8 cellular contexts compared by ENCODE assay signal in genomic region chr3:13655074-13655913, GRCh38.
DNase-seq lines count a peak whose midpoint lies in the region; ATAC-seq and TF ChIP-seq lines count a peak whose summit lies in the region.

No MANE protein-coding gene starts in this region.

- peak; percentile 76 for ATAC-seq in GM23338
- ATAC-seq in gastroesophageal sphincter = peak; percentile 39
- ATAC-seq in GM18520 (IDR thresholded peaks at IDR 0.05; ENCODE audit: unreplicated experiment) = no peak

- no peak overlapping the region for H3K27ac ChIP-seq in GM23338 (ENCODE audit: low read depth)
- peak overlapping the region in 1 of 4 donors; percentile 39 for H3K27ac ChIP-seq in gastroesophageal sphincter
- H3K27ac ChIP-seq in prostate gland = no peak overlapping the region

- peak overlapping the region; percentile 61 for H3K4me3 Mint-ChIP-seq in GM23338

- no peak for DNase-seq in AG04449 (ENCODE audit: low read depth, low spot score)
- peak; percentile 88 for DNase-seq in GM23338 (ENCODE audit: low spot score)
- peak; percentile 76 for DNase-seq in activated CD8-positive, alpha-beta memory T cell treated with anti-CD3 and anti-CD28 coated beads, Interleukin-2, amount 50 U/mL, for 48 hours
- no peak for DNase-seq in prostate gland (ENCODE audit: low spot score)
- DNase-seq in SKM-1 treated with dmso at 0.1 percent for 144 hours (lab: John Stamatoyannopoulos, UW; ENCODE audit: unreplicated experiment) = no peak
- DNase-seq in NCI-H1436 (lab: John Stamatoyannopoulos, UW) = no peak

- H3K27me3 ChIP-seq in GM23338 (ENCODE audit: insufficient read depth) (peaks cover 33% of the 10 kb centered on the region), gastroesophageal sphincter (peaks cover 53% of the 10 kb centered on the region), prostate gland (replicated peaks; ENCODE audit: insufficient read depth) (no peaks in the 10 kb centered on the region)

- CTCF ChIA-PET in AG04449 (lab: Yijun Ruan, JAX) = interaction anchor here (0.6 to 28.8 kb wide), 28 partner anchors 13 to 1272 kb away, joined by 3 to 1252 read pairs (median 4); partner anchors contain the start of genes HDAC11 and TMEM43

- H3K9me3 Mint-ChIP-seq in GM23338 = no peaks in the 10 kb centered on the region; the same call in 2 of the 3 replicates

- WGBS in gastroesophageal sphincter (ENCODE audit: low coverage in 1 of 2), 2 donors = 83 to 100% methylated on average over 1 of the region's 70 CpGs
- WGBS in prostate gland = 14% methylated on average over 51 of the region's 70 CpGs

- H3K9me3 ChIP-seq in gastroesophageal sphincter (no peaks in the 10 kb centered on the region), prostate gland (no peaks in the 10 kb centered on the region)

- H3K27me3 Mint-ChIP-seq in GM23338 (ENCODE audit: insufficient read depth, low read depth, poor library complexity) = peaks cover 35% of the 10 kb centered on the region

- H3K36me3 ChIP-seq in GM23338 (ENCODE audit: insufficient read depth) (no peaks in the 10 kb centered on the region), gastroesophageal sphincter (no peaks in the 10 kb centered on the region), prostate gland (no peaks in the 10 kb centered on the region)

- peaks cover 11% of the 10 kb centered on the region for H3K4me1 Mint-ChIP-seq in GM23338

- H3K4me3 ChIP-seq in AG04449 (ENCODE audit: low read depth, low read length) = no peak overlapping the region
- H3K4me3 ChIP-seq in GM23338 = peak overlapping the region; percentile 46; the same call in 1 of the 2 replicates
- peak overlapping the region in 1 of 2 donors; percentile 42 for H3K4me3 ChIP-seq in gastroesophageal sphincter
- peak overlapping the region in 1 of 2 donors; percentile 20 for H3K4me3 ChIP-seq in prostate gland

- TF ChIP-seq EP300 in gastroesophageal sphincter (IDR thresholded peaks at IDR 0.05) = no peak

- H3K9me2 ChIP-seq in GM23338 (ENCODE audit: insufficient read depth) = no peaks in the 10 kb centered on the region

- H3K4me1 ChIP-seq in GM23338 (ENCODE audit: insufficient read depth) = no peaks in the 10 kb centered on the region
- peaks cover 0 to 28% (median 7%) of the 10 kb centered on the region in 3 donors for H3K4me1 ChIP-seq in gastroesophageal sphincter
- no peaks in the 10 kb centered on the region for H3K4me1 ChIP-seq in prostate gland (replicated peaks)

- H3K27ac Mint-ChIP-seq in GM23338 = no peak overlapping the region

- POLR2A ChIA-PET in AG04449 (lab: Yijun Ruan, JAX) = interaction anchor here (0.7 kb wide), 1 partner anchor 523 kb away, joined by 3 read pairs; the partner anchor contains the start of genes LSM3 and XPC

- H3K79me2 ChIP-seq in GM23338 (replicated peaks; ENCODE audit: insufficient read depth) = no peaks in the 10 kb centered on the region

- peak; percentile 36 for TF ChIP-seq CTCF in AG04449 (IDR thresholded peaks at IDR 0.05; ENCODE audit: insufficient read depth, low read length, missing control alignments)
- peak; percentile 43 to 77 for TF ChIP-seq CTCF in GM23338 (conservative IDR thresholded peaks at IDR 0.05; ENCODE audit: low read depth in 2 of 2)
- TF ChIP-seq CTCF in gastroesophageal sphincter (IDR thresholded peaks at IDR 0.05) = peak in 3 of 4 experiments; percentile 36 to 54 (median 51)
- peak in 3 of 4 experiments; percentile 33 to 82 (median 45) for TF ChIP-seq CTCF in prostate gland (IDR thresholded peaks at IDR 0.05)

- TF ChIP-seq POLR2A in gastroesophageal sphincter (IDR thresholded peaks at IDR 0.05) = no peak
- no peak for TF ChIP-seq POLR2A in prostate gland (IDR thresholded peaks at IDR 0.05)

- intact Hi-C loops in prostate gland (cut with DNase I) = loop anchor here (10.0 kb wide), 1 partner anchor 240 kb away; no protein-coding TSS in a partner anchor

- H2AFZ ChIP-seq in GM23338 = peak overlapping the region; percentile 66

- no peaks in the 10 kb centered on the region for H3F3A ChIP-seq in GM23338 (replicated peaks; ENCODE audit: low read depth)

- no peaks in the 10 kb centered on the region; the same call in 2 of the 3 replicates for H3K36me3 Mint-ChIP-seq in GM23338 (ENCODE audit: low read depth)

- H3K4me2 ChIP-seq in GM23338 = peak overlapping the region; percentile 79

- H4K20me1 ChIP-seq in GM23338 (replicated peaks; ENCODE audit: insufficient read depth) = no peaks in the 10 kb centered on the region

TF ChIP-seq in GM23338, 12 proteins besides CTCF, POLR2A, EP300 and RAD21 (continues in another document):
- no peak for TF ChIP-seq ZNF462 (CRISPR knock-in tag; IDR thresholded peaks at IDR 0.05)
- TF ChIP-seq EZH2phosphoT487 (IDR thresholded peaks at IDR 0.05; ENCODE audit: unreplicated experiment) = no peak
- TF ChIP-seq JUNB (IDR thresholded peaks at IDR 0.05; ENCODE audit: unreplicated experiment) = no peak
- TF ChIP-seq ZNF114 (CRISPR knock-in tag; IDR thresholded peaks at IDR 0.05) = no peak

Comparison
In these comparisons a context has a peak if more than half of its experiments do, and no peak if none do; other contexts are left out.
1. DNase-seq: peak in GM23338 (single experiment) and activated CD8-positive, alpha-beta memory T cell treated with anti-CD3 and anti-CD28 coated beads, Interleukin-2, amount 50 U/mL, for 48 hours (single experiment); none in AG04449 (single experiment), prostate gland (single experiment), SKM-1 treated with dmso at 0.1 percent for 144 hours (single experiment) and NCI-H1436 (single experiment).
2. Peak in every context shown above with its lines, with median percentiles within 50 percentile points of each other: CTCF ChIP-seq.